1 cellular context compared by ENCODE assay signal in genomic region chr4:76571274-76571673, GRCh38.
TF ChIP-seq lines count a peak whose summit lies in the region.

No MANE protein-coding gene starts in this region.

TF ChIP-seq in HepG2, 621 proteins besides CTCF, POLR2A, EP300 and RAD21 (continued from another document):
- TF ChIP-seq FOXA1 (IDR thresholded peaks at IDR 0.05) (no peak; the same call in 1 of the 2 replicates), FOXA1 (CRISPR knock-in tag; IDR thresholded peaks at IDR 0.05) (0 out of 2 replicates have a peak, but pooled peaks have one; percentile 49), TERF1 (CRISPR knock-in tag; IDR thresholded peaks at IDR 0.05) (no peak), ZEB1 (IDR thresholded peaks at IDR 0.05; ENCODE audit: insufficient replicate concordance, low read depth) (no peak), SOX5 (CRISPR knock-in tag; IDR thresholded peaks at IDR 0.05; ENCODE audit: borderline replicate concordance) (peak; percentile 71; the same call in 1 of the 2 replicates), BCL6 (CRISPR knock-in tag; IDR thresholded peaks at IDR 0.05) (peak; percentile 76), ZNF775 (CRISPR knock-in tag; IDR thresholded peaks at IDR 0.05; ENCODE audit: borderline replicate concordance) (peak; percentile 47; the same call in 1 of the 2 replicates), CCDC6 (CRISPR knock-in tag; IDR thresholded peaks at IDR 0.05) (no peak), ZNF138 (CRISPR knock-in tag; IDR thresholded peaks at IDR 0.05; ENCODE audit: low read depth) (no peak), NFKBIZ (CRISPR knock-in tag; IDR thresholded peaks at IDR 0.05) (no peak), ZNF616 (CRISPR knock-in tag; IDR thresholded peaks at IDR 0.05; ENCODE audit: low read depth) (no peak), THYN1 (CRISPR knock-in tag; IDR thresholded peaks at IDR 0.05; ENCODE audit: borderline replicate concordance, low read depth) (no peak)
